Comparison of ENCODE assay signal across 11 cellular contexts in the genomic region with DNA sequence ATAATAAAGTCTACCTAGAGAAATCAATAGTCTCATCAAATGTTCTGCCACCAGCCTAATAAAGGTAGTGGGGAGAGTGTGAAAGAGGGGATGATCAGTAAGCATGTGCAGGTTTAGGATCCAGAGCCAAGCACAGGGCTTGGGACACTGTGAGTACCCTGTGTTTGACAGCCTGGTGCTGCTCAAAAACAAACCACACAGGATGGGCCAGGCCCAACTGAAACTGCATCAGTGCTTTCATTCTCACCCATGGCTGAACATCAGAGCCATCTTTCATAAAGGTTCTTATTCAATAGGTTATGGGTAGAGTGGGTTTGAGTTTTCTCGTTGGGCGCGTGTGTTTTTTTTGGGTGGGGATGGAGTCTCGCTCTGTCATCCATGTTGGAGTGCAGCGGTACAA.
"Had no signal": no experiment of that assay in that cellular context is flagged by ENCODE, and none has a peak within 500 bp of the region (broad histone marks: within the 10 kb centered on the region; RNA-seq: fewer than 3 reads in every experiment).

No MANE protein-coding gene starts in this region.

- H3K9me3 ChIP-seq: left ventricle myocardium inferior, pancreas had no signal

- H3K27ac ChIP-seq: dorsolateral prefrontal cortex, left ventricle myocardium inferior, pancreas had no signal

- H3K27me3 ChIP-seq: dorsolateral prefrontal cortex, pancreas had no signal

- H3K36me3 ChIP-seq: left ventricle myocardium inferior, pancreas had no signal

- H3K4me3 ChIP-seq: dorsolateral prefrontal cortex, left ventricle myocardium inferior, pancreas had no signal

- DNase-seq: activated CD4-positive, alpha-beta T cell treated with anti-CD3 and anti-CD28 coated beads, Interleukin-2, amount 50 U/mL, for 4 hours; activated naive CD4-positive, alpha-beta T cell treated with Interleukin-2 at 50 U/mL for 16 hours; dorsolateral prefrontal cortex; hypothalamus; kidney; left ventricle myocardium inferior; naive thymus-derived CD4-positive, alpha-beta T cell; pancreas; stimulated activated naive CD8-positive, alpha-beta T cell treated with anti-CD3 and anti-CD28 coated beads, Interleukin-15, amount 100 ng/mL, for 72 hours had no signal

- ATAC-seq: activated T-helper 17 cell treated with anti-CD3 and anti-CD28 coated beads, Interleukin-2, amount 50 U/mL, for 72 hours; naive thymus-derived CD4-positive, alpha-beta T cell; pancreas; sciatic nerve; stimulated activated naive CD8-positive, alpha-beta T cell treated with anti-CD3 and anti-CD28 coated beads, Interleukin-15, amount 100 ng/mL, for 72 hours had no signal

- H3K4me1 ChIP-seq: pancreas had no signal
